ENCODE assay signal across 9 cellular contexts in genomic region chr12:46562625-46563228, GRCh38.
DNase-seq lines count a peak whose midpoint lies in the region; ATAC-seq, FAIRE-seq and TF ChIP-seq lines count a peak whose summit lies in the region.
"Had no signal": no experiment of that assay in that cellular context is flagged by ENCODE, and none has a peak within 500 bp of the region (broad histone marks: within the 10 kb centered on the region; RNA-seq: fewer than 3 reads in every experiment).

No MANE protein-coding gene starts in this region.

- H3K27ac ChIP-seq in astrocyte (ENCODE audit: low read depth, low read length), result peak overlapping the region; percentile 77
- H3K27ac ChIP-seq: lower lobe of right lung had no signal

- FAIRE-seq in astrocyte (lab: Jason Lieb, UNC), result peak; percentile 93

- H3K4me1 ChIP-seq in astrocyte (ENCODE audit: insufficient read depth, low read length), result peaks cover 10% of the 10 kb centered on the region

- H3K4me3 ChIP-seq in astrocyte (ENCODE audit: insufficient read depth, low read depth, low read length), result peak overlapping the region; percentile 7
- H3K4me3 ChIP-seq: lower lobe of right lung had no signal

- no peaks in the 10 kb centered on the region for H3K27me3 Mint-ChIP-seq in astrocyte (ENCODE audit: low read depth, unreplicated experiment)

- ATAC-seq in GM18502 (IDR thresholded peaks at IDR 0.05; ENCODE audit: poor library complexity, unreplicated experiment) (no peak), HG03520 (IDR thresholded peaks at IDR 0.05; ENCODE audit: unreplicated experiment) (no peak), HG03025 (IDR thresholded peaks at IDR 0.05; ENCODE audit: low FRiP score, unreplicated experiment) (no peak)

- peak; percentile 99 for TF ChIP-seq EP300 in Ishikawa (IDR thresholded peaks at IDR 0.05; ENCODE audit: borderline replicate concordance)

- no peaks in the 10 kb centered on the region for H3K27me3 ChIP-seq in astrocyte (ENCODE audit: insufficient read depth, low read length)

- H3K36me3 Mint-ChIP-seq in astrocyte (ENCODE audit: low read depth, unreplicated experiment), result no peaks in the 10 kb centered on the region

- no peak overlapping the region for H2AFZ ChIP-seq in astrocyte (ENCODE audit: low read depth, low read length)

- peaks cover 13% of the 10 kb centered on the region for H3K9me3 Mint-ChIP-seq in astrocyte (ENCODE audit: unreplicated experiment)

- H3K9ac ChIP-seq in astrocyte (ENCODE audit: low read length), result peak overlapping the region; percentile 55

- peak; percentile 52 for TF ChIP-seq RAD21 in Ishikawa (IDR thresholded peaks at IDR 0.05; ENCODE audit: low read depth)

- DNase-seq in AML-193 (lab: John Stamatoyannopoulos, UW) (peak; percentile 34 to 56), astrocyte (ENCODE audit: low read depth) (peak; percentile 95), lung microvascular endothelial cell (ENCODE audit: low read depth in 2 of 2) (peak; percentile 95 to 96), COLO668 (lab: John Stamatoyannopoulos, UW; ENCODE audit: unreplicated experiment) (no peak)
- DNase-seq: lower lobe of right lung had no signal

- peak overlapping the region; percentile 26 for H3K27ac Mint-ChIP-seq in astrocyte (ENCODE audit: unreplicated experiment)

- no peaks in the 10 kb centered on the region for H3K79me2 ChIP-seq in astrocyte (ENCODE audit: insufficient read depth, low read length)

- no peak for TF ChIP-seq CTCF in astrocyte (IDR thresholded peaks at IDR 0.05; ENCODE audit: insufficient read depth, low read depth, low read length)

- no peak overlapping the region for H3K4me3 Mint-ChIP-seq in astrocyte (ENCODE audit: unreplicated experiment)

- H3K4me1 Mint-ChIP-seq in astrocyte (ENCODE audit: low read depth, unreplicated experiment), result peaks cover 10% of the 10 kb centered on the region

- H4K20me1 ChIP-seq in astrocyte (ENCODE audit: insufficient read depth, low read length), result no peaks in the 10 kb centered on the region

- H3K4me2 ChIP-seq in astrocyte (ENCODE audit: low read length), result peak overlapping the region; percentile 48

- H3K36me3 ChIP-seq in astrocyte (ENCODE audit: insufficient read depth, low read length), result no peaks in the 10 kb centered on the region
- H3K36me3 ChIP-seq: lower lobe of right lung had no signal

- no peaks in the 10 kb centered on the region for H3K9me3 ChIP-seq in astrocyte (ENCODE audit: insufficient read depth, low read depth, low read length)

TF ChIP-seq in Ishikawa, 13 proteins besides CTCF, POLR2A, EP300 and RAD21:
- TF ChIP-seq ZBTB7A (IDR thresholded peaks at IDR 0.05; ENCODE audit: low read depth) (no peak), CREB1 (IDR thresholded peaks at IDR 0.05; ENCODE audit: low read depth) (peak; percentile 41), CEBPB (IDR thresholded peaks at IDR 0.05) (peak; percentile 100), MAX (IDR thresholded peaks at IDR 0.05) (peak; percentile 80), YY1 (IDR thresholded peaks at IDR 0.05; ENCODE audit: low read depth) (peak; percentile 74; the same call in 1 of the 2 replicates), FOXM1 (IDR thresholded peaks at IDR 0.05; ENCODE audit: borderline replicate concordance, low read depth) (peak; percentile 98), TCF12 (IDR thresholded peaks at IDR 0.05; ENCODE audit: low read depth) (peak; percentile 99), TEAD4 (IDR thresholded peaks at IDR 0.05) (peak; percentile 100), REST (IDR thresholded peaks at IDR 0.05; ENCODE audit: low read depth) (no peak), TAF1 (IDR thresholded peaks at IDR 0.05; ENCODE audit: low read depth) (no peak; the same call in 1 of the 2 replicates), NFIC (IDR thresholded peaks at IDR 0.05) (peak; percentile 98), EGR1 (IDR thresholded peaks at IDR 0.05) (no peak), USF1 (IDR thresholded peaks at IDR 0.05) (peak; percentile 41; the same call in 1 of the 2 replicates)
